ENCODE assay signal across 14 cellular contexts in genomic region chr22:35337932-35338331, GRCh38. TPM values are rescaled to one million over a fixed set of nuclear protein-coding genes. Genes with fewer than 3 reads are reported as not detected.
DNase-seq lines count a peak whose midpoint lies in the region; ATAC-seq and TF ChIP-seq lines count a peak whose summit lies in the region.
"Had no signal": no experiment of that assay in that cellular context is flagged by ENCODE, and none has a peak within 500 bp of the region (broad histone marks: within the 10 kb centered on the region; RNA-seq: fewer than 3 reads in every experiment).

No MANE protein-coding gene starts in this region.

- H3K27ac ChIP-seq in CD4-positive, alpha-beta T cell (ENCODE audit: low read depth, low read length) = no peak overlapping the region
- H3K27ac ChIP-seq in breast epithelium = no peak overlapping the region
- H3K27ac ChIP-seq: heart right ventricle, Peyer's patch had no signal

- no peaks in the 10 kb centered on the region for H3K27me3 ChIP-seq in CD4-positive, alpha-beta T cell (ENCODE audit: control insufficient read depth, insufficient read depth, low read length)
- H3K27me3 ChIP-seq in kidney epithelial cell (ENCODE audit: control insufficient read depth, insufficient read depth, low read length) (no peaks in the 10 kb centered on the region), breast epithelium (no peaks in the 10 kb centered on the region)
- H3K27me3 ChIP-seq: heart right ventricle, Peyer's patch had no signal

- no peaks in the 10 kb centered on the region for H3K27me3 Mint-ChIP-seq in CD4-positive, alpha-beta T cell
- H3K27me3 Mint-ChIP-seq: stimulated activated naive CD8-positive, alpha-beta T cell treated with anti-CD3 and anti-CD28 coated beads, Interleukin-15, Interleukin-2, amounts not matched to agents 100 ng/mL and 50 ng/mL, for 24 hours had no signal

- no peak overlapping the region for H3K4me3 Mint-ChIP-seq in CD4-positive, alpha-beta T cell
- H3K4me3 Mint-ChIP-seq: stimulated activated naive CD8-positive, alpha-beta T cell treated with anti-CD3 and anti-CD28 coated beads, Interleukin-15, Interleukin-2, amounts not matched to agents 100 ng/mL and 50 ng/mL, for 24 hours had no signal

- no peaks in the 10 kb centered on the region for H3K9me3 Mint-ChIP-seq in CD4-positive, alpha-beta T cell
- H3K9me3 Mint-ChIP-seq: stimulated activated naive CD8-positive, alpha-beta T cell treated with anti-CD3 and anti-CD28 coated beads, Interleukin-15, Interleukin-2, amounts not matched to agents 100 ng/mL and 50 ng/mL, for 24 hours had no signal

- intact Hi-C loops in CD4-positive, alpha-beta T cell (cut with DNase I, micrococcal nuclease) = no loop called here
- intact Hi-C loops in breast epithelium (cut with DNase I; ENCODE audit: low total_unique reads) = no loop called here

- ATAC-seq in CD4-positive, alpha-beta T cell (ENCODE audit: poor library complexity) = peak; percentile 42
- ATAC-seq in GM18868 (IDR thresholded peaks at IDR 0.05; ENCODE audit: unreplicated experiment) = no peak
- ATAC-seq: heart right ventricle had no signal

- H3K36me3 ChIP-seq in kidney epithelial cell (ENCODE audit: control insufficient read depth, insufficient read depth, low read length) (peaks cover 1% of the 10 kb centered on the region), breast epithelium (peaks cover 21% of the 10 kb centered on the region)

- in situ Hi-C loops in SK-MEL-5 (cut with HindIII; ENCODE audit: low pct_unique_long_range_greater_than_20kb, low sequenced_read_pairs) = no loop called here

- DNase-seq in CD4-positive, alpha-beta T cell = no peak
- DNase-seq in SK-MEL-5 (ENCODE audit: low read depth, low spot score) (peak; percentile 49), kidney epithelial cell (ENCODE audit: low read depth) (no peak), RKO (ENCODE audit: low spot score) (no peak), breast epithelium (ENCODE audit: low spot score in 2 of 2) (no peak), mucosa of gallbladder (ENCODE audit: low spot score) (no peak)
- DNase-seq: activated CD4-positive, alpha-beta T cell treated with anti-CD3 and anti-CD28 coated beads for 4 hours; activated naive CD4-positive, alpha-beta T cell treated with anti-CD3 and anti-CD28 coated beads, Interleukin-2, amount 50 U/mL, for 16 hours; HCEC 1CT; heart right ventricle; Peyer's patch had no signal

- no peak for TF ChIP-seq POLR2A in breast epithelium (IDR thresholded peaks at IDR 0.05)

- H3K4me1 ChIP-seq in breast epithelium = no peaks in the 10 kb centered on the region
- H3K4me1 ChIP-seq: Peyer's patch had no signal

- CTCF ChIA-PET in CD4-positive, alpha-beta T cell (lab: Charles Lee) = interaction anchor here (0.5 kb wide), 1 partner anchor 33 kb away, joined by 3 read pairs; no protein-coding TSS in a partner anchor

- H3K27ac Mint-ChIP-seq in CD4-positive, alpha-beta T cell = peak overlapping the region; percentile 49
- H3K27ac Mint-ChIP-seq: stimulated activated naive CD8-positive, alpha-beta T cell treated with anti-CD3 and anti-CD28 coated beads, Interleukin-15, Interleukin-2, amounts not matched to agents 100 ng/mL and 50 ng/mL, for 24 hours had no signal

- POLR2A ChIA-PET in CD4-positive, alpha-beta T cell (lab: Charles Lee) = no interaction called here

- TF ChIP-seq CTCF in CD4-positive, alpha-beta T cell (IDR thresholded peaks at IDR 0.05) = no peak
- TF ChIP-seq CTCF in GM12874 (IDR thresholded peaks at IDR 0.05; ENCODE audit: insufficient read depth, low read depth, low read length) (peak; percentile 35; the same call in 1 of the 2 replicates), kidney epithelial cell (IDR thresholded peaks at IDR 0.05; ENCODE audit: insufficient read depth, low read length, poor library complexity, severe bottlenecking) (peak; percentile 7), breast epithelium (IDR thresholded peaks at IDR 0.05) (no peak)

- no peaks in the 10 kb centered on the region for H3K9me3 ChIP-seq in CD4-positive, alpha-beta T cell (ENCODE audit: control insufficient read depth, low read length)
- H3K9me3 ChIP-seq in breast epithelium = no peaks in the 10 kb centered on the region
- H3K9me3 ChIP-seq: heart right ventricle, Peyer's patch had no signal

- H3K36me3 Mint-ChIP-seq in CD4-positive, alpha-beta T cell (ENCODE audit: low read depth) = peaks cover 53% of the 10 kb centered on the region

- H3K4me3 ChIP-seq in kidney epithelial cell (ENCODE audit: low read depth, low read length) (no peak overlapping the region), breast epithelium (no peak overlapping the region)
- H3K4me3 ChIP-seq: heart right ventricle, Peyer's patch had no signal

- peaks cover 17% of the 10 kb centered on the region for H3K4me1 Mint-ChIP-seq in CD4-positive, alpha-beta T cell (ENCODE audit: low read depth)

RNA-seq across cellular contexts. Expression of gene TOM1, which starts 38.2 kb away (rescaled TPM):
- total RNA-seq in CD4-positive, alpha-beta T cell = 100 to 1,000 TPM; 211 to 219 TPM
- total RNA-seq in SK-MEL-5 (2014; rRNA removed; shearing (Covaris generic)) = 63.2 and 73.1 TPM in 2 replicates
- polyA plus RNA-seq in SK-MEL-5 (2015; cell fraction: cytosol; rRNA removed) = 70.0 and 71.2 TPM in 2 replicates
- polyA plus RNA-seq in SK-MEL-5 (2015; cell fraction: nucleus; rRNA removed) = 60.6 and 71.7 TPM in 2 replicates
- total RNA-seq in kidney epithelial cell (49.2 and 61.5 TPM in 2 replicates), breast epithelium (100 to 1,000 TPM in 2 of 3 donors, 10 to 100 TPM in 1; 85.6 to 106 (median 105) TPM), mucosa of gallbladder (82.9 TPM)

RNA-seq across cellular contexts. Expression of gene HMOX1, which starts 43.0 kb away (rescaled TPM):
- 1 to 10 TPM; 1.1 to 1.5 TPM for total RNA-seq in CD4-positive, alpha-beta T cell
- 45.3 and 49.0 TPM in 2 replicates for total RNA-seq in SK-MEL-5 (2014; rRNA removed; shearing (Covaris generic))
- 89.0 and 109 TPM in 2 replicates for polyA plus RNA-seq in SK-MEL-5 (2015; cell fraction: cytosol; rRNA removed)
- 26.1 and 29.0 TPM in 2 replicates for polyA plus RNA-seq in SK-MEL-5 (2015; cell fraction: nucleus; rRNA removed)
- 37.7 and 45.7 TPM in 2 replicates for total RNA-seq in kidney epithelial cell
- total RNA-seq in breast epithelium = 10 to 100 TPM; 11.5 to 38.6 (median 21.3) TPM
- 41.1 TPM for total RNA-seq in mucosa of gallbladder

Comparison
In these comparisons a context has a peak if more than half of its experiments do, and no peak if none do; other contexts are left out.
1. CTCF ChIP-seq: peak in GM12874 (single experiment) and kidney epithelial cell (single experiment); none in CD4-positive, alpha-beta T cell (single experiment) and breast epithelium (0 of 3).
2. RNA of gene HMOX1, which starts 43.0 kb away (total RNA-seq): 45.3 to 49.0 TPM in SK-MEL-5, 41.1 TPM in mucosa of gallbladder (single experiment), 37.7 to 45.7 TPM in kidney epithelial cell and 11.5 to 38.6 TPM in breast epithelium; 1.1 to 1.5 TPM in CD4-positive, alpha-beta T cell; every median in the first group is over 4 times any median in the second.